ENCODE assay signal across 16 cellular contexts in the genomic region with DNA sequence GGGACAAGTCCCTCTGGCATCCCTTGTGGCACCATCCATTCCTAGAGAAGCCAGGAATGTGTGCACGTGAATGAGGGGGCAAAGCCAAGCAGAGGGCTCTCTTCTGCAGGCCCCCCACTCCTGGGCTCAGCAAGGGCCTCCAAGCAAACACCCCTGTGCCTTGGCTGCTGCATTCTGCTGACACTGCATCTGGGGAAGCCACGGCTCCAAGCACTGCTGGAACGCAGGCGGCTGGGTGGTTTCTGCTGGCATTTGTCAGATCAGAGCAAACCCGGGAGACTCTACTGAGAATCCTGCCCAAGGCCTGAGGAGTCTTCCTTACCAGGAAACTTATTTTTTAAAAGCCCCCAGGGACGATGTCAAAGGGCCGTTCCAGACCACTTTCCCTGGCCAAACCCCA. TPM values are rescaled to one million over a fixed set of nuclear protein-coding genes. Genes with fewer than 3 reads are reported as not detected.
A peak's percentile ranks its signal among the peaks of the same experiment; 100 is the strongest.
DNase-seq lines count a peak whose midpoint lies in the region; ATAC-seq, FAIRE-seq and TF ChIP-seq lines count a peak whose summit lies in the region.
"Had no signal": no experiment of that assay in that cellular context is flagged by ENCODE, and none has a peak within 500 bp of the region (broad histone marks: within the 10 kb centered on the region; RNA-seq: fewer than 3 reads in every experiment).

No MANE protein-coding gene starts in this region.

- H3K27me3 ChIP-seq in esophagus squamous epithelium, result no peaks in the 10 kb centered on the region
- H3K27me3 ChIP-seq in pancreas, result no peaks in the 10 kb centered on the region
- no peaks in the 10 kb centered on the region for H3K27me3 ChIP-seq in tibial nerve

- H3K4me3 ChIP-seq in esophagus squamous epithelium (no peak overlapping the region), pancreas (no peak overlapping the region), tibial nerve (no peak overlapping the region)

- ATAC-seq in pancreas, result no peak
- no peak for ATAC-seq in GM18861 (IDR thresholded peaks at IDR 0.05; ENCODE audit: unreplicated experiment)

- H3K4me1 ChIP-seq in esophagus squamous epithelium (peaks cover 61 to 75% (median 66%) of the 10 kb centered on the region in 3 donors), pancreas (peaks cover 64 to 76% (median 67%) of the 10 kb centered on the region in 3 donors), tibial nerve (peaks cover 8 to 83% (median 69%) of the 10 kb centered on the region in 4 donors)

- H3K9me3 ChIP-seq in esophagus squamous epithelium (no peaks in the 10 kb centered on the region), pancreas (no peaks in the 10 kb centered on the region), tibial nerve (no peaks in the 10 kb centered on the region)

- TF ChIP-seq EP300 in tibial nerve (IDR thresholded peaks at IDR 0.05), result no peak

- intact Hi-C loops in esophagus squamous epithelium (cut with DNase I) (no loop called here), pancreas (cut with DNase I) (no loop called here)

- TF ChIP-seq CTCF in esophagus squamous epithelium (IDR thresholded peaks at IDR 0.05) (no peak), pancreas (IDR thresholded peaks at IDR 0.05) (no peak), tibial nerve (IDR thresholded peaks at IDR 0.05) (no peak)

- TF ChIP-seq POLR2A in esophagus squamous epithelium (IDR thresholded peaks at IDR 0.05), result no peak
- no peak for TF ChIP-seq POLR2A in tibial nerve (IDR thresholded peaks at IDR 0.05)

- 50% methylated on average over 2 of the region's 7 CpGs; no CpG with 5 or more reads in 1 of the 2 donors for WGBS in esophagus squamous epithelium, 2 donors
- WGBS in pancreas, 2 donors, result 73 to 76% methylated on average over 7 of the region's 7 CpGs
- 45 to 58% methylated on average over 7 of the region's 7 CpGs for WGBS in tibial nerve, 2 donors

- H3K36me3 ChIP-seq in esophagus squamous epithelium (peaks cover 0 to 13% (median 9%) of the 10 kb centered on the region in 3 donors), pancreas (no peaks in the 10 kb centered on the region), tibial nerve (peaks cover 0 to 7% (median 0%) of the 10 kb centered on the region in 3 donors)

- H3K27ac ChIP-seq in esophagus squamous epithelium (peak overlapping the region; percentile 73 to 88 (median 82)), pancreas (peak overlapping the region; percentile 90 to 97 (median 93)), tibial nerve (peak overlapping the region in 3 of 4 donors; percentile 78 to 81 (median 78))

- no peak for FAIRE-seq in pancreas (lab: Jason Lieb, UNC)
- FAIRE-seq in urothelium cell line (lab: Jason Lieb, UNC), result no peak

- DNase-seq in NCI-H2171 treated with DMSO at 0.1 percent for 48 hours (lab: John Stamatoyannopoulos, UW), result peak; percentile 28
- DNase-seq in NCI-H2171 (lab: John Stamatoyannopoulos, UW), result no peak
- no peak for DNase-seq in esophagus squamous epithelium (lab: John Stamatoyannopoulos, UW)
- DNase-seq in pancreas, result no peak
- DNase-seq in tibial nerve (ENCODE audit: low spot score in 2 of 2), result no peak
- DNase-seq in NCI-H2107 treated with DMSO at 0.1 percent for 48 hours (lab: John Stamatoyannopoulos, UW; ENCODE audit: unreplicated experiment), result no peak
- no peak for DNase-seq in urothelium cell line (ENCODE audit: low spot score)
- DNase-seq: 8988T; activated CD4-positive, alpha-beta T cell treated with anti-CD3 and anti-CD28 coated beads, Interleukin-2, amount 50 U/mL, for 1 hour; C1 segment of cervical spinal cord; DND-41; endodermal cell; NCI-H1436 had no signal

RNA-seq across cellular contexts. Expression of gene ATP6V0D1, which starts 23.3 kb away (rescaled TPM):
- total RNA-seq in esophagus squamous epithelium, result 100 to 1,000 TPM in 3 of 4 donors, 10 to 100 TPM in 1; 99.4 to 158 (median 131) TPM
- total RNA-seq in pancreas, result 10 to 100 TPM; 22.8 to 47.7 (median 32.3) TPM
- polyA plus RNA-seq in pancreas, result 10 to 100 TPM; 17.4 to 54.0 TPM
- 100 to 1,000 TPM in 1 of 4 donors, 10 to 100 TPM in 3; 55.1 to 113 (median 73.7) TPM for total RNA-seq in tibial nerve

RNA-seq across cellular contexts. Expression of gene AGRP, which starts 25.7 kb away (rescaled TPM):
- total RNA-seq in esophagus squamous epithelium (not detected), pancreas (not detected), tibial nerve (not detected)
- under 1 TPM in 1 of 2 donors, not detected in 1; 0.23 TPM for polyA plus RNA-seq in pancreas
- total RNA-seq: endodermal cell, liver, SK-MEL-5 had no signal

RNA-seq across cellular contexts. Expression of gene HSD11B2, which starts 26.7 kb away (rescaled TPM):
- total RNA-seq in esophagus squamous epithelium (10 to 100 TPM in 1 of 4 donors, 1 to 10 TPM in 3; 2.1 to 13.0 (median 6.7) TPM), pancreas (1 to 10 TPM; 1.4 to 6.8 (median 5.0) TPM), tibial nerve (1 to 10 TPM in 1 of 4 donors, under 1 TPM in 2, not detected in 1; 0.20 to 2.9 (median 0.60) TPM)
- 10 to 100 TPM in 1 of 2 donors, 1 to 10 TPM in 1; 7.7 to 11.3 TPM for polyA plus RNA-seq in pancreas

RNA-seq across cellular contexts. Expression of gene ZDHHC1, which starts 41.3 kb away (rescaled TPM):
- total RNA-seq in esophagus squamous epithelium (10 to 100 TPM in 1 of 4 donors, 1 to 10 TPM in 3; 2.5 to 11.1 (median 3.8) TPM), pancreas (10 to 100 TPM in 2 of 6 donors, 1 to 10 TPM in 4; 8.1 to 11.3 (median 9.7) TPM), tibial nerve (10 to 100 TPM; 24.3 to 46.2 (median 32.8) TPM)
- 10 to 100 TPM; 11.2 to 15.2 TPM for polyA plus RNA-seq in pancreas
